In the genomic region with DNA sequence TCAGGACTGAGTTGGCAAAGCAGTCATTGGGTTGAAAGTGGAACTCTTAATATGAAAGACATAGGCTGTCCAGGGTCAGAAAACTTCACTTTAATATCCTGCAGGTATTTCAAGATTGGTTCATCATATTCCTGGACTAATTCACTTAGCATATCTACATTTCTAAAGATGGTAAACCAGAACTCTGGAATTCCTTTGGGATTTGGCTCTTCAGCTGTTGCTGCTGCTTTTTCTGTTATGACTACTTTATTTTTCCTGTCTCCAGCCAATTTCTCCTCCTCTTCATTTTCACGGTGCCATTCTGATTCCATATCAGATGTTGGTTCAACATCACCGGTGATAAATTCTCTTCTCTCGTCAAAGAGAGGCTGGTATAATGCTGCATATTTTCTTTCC, we compare ENCODE assay signal across 38 cellular contexts.
"Had no signal": no experiment of that assay in that cellular context is flagged by ENCODE, and none has a peak within 500 bp of the region (broad histone marks: within the 10 kb centered on the region; RNA-seq: fewer than 3 reads in every experiment).

No MANE protein-coding gene starts in this region.

- H3K4me2 ChIP-seq: PC-9 had no signal

- DNase-seq: activated B cell treated with CpG ODN at 0.5 μM for 24 hours; activated CD4-positive, alpha-beta memory T cell treated with anti-CD3 and anti-CD28 coated beads for 36 hours; activated CD4-positive, alpha-beta T cell treated with anti-CD3 and anti-CD28 coated beads for 4 hours; activated CD4-positive, alpha-beta T cell treated with anti-CD3 and anti-CD28 coated beads, Interleukin-2, amount 50 U/mL, for 1 hour; activated CD4-positive, CD25-positive, alpha-beta regulatory T cell treated with anti-CD3 and anti-CD28 coated beads, Interleukin-2, amount 50 U/mL, for 72 hours; activated CD8-positive, alpha-beta memory T cell treated with anti-CD3 and anti-CD28 coated beads, Interleukin-2, amount 50 U/mL, for 4 hours; activated effector memory CD4-positive, alpha-beta T cell treated with Interleukin-2 at 50 U/mL for 16 hours; activated naive CD4-positive, alpha-beta T cell treated with anti-CD3 and anti-CD28 coated beads, Interleukin-2, amount 10 ng/mL, durations not matched to agents 7 days and 5 days; activated naive CD8-positive, alpha-beta T cell treated with anti-CD3 and anti-CD28 coated beads, Interleukin-2, amount 50 U/mL, for 24 hours; activated T-cell treated with anti-CD3 and anti-CD28 coated beads for 4 hours; activated T-cell treated with anti-CD3 and anti-CD28 coated beads, Interleukin-2, amount 50 U/mL, for 4 hours; anterior cingulate cortex; caudate nucleus; Karpas-422; KBM-7; MG63; NCI-H1048; NCI-H1105 treated with DMSO at 0.1 percent for 48 hours; NCI-H1436; NCI-H1694; NCI-H1930; NCI-H2081 treated with DMSO at 0.1 percent for 48 hours; NCI-H226; NCI-H446 treated with DMSO at 0.1 percent for 48 hours; NCI-H524; NCI-H748 treated with DMSO at 0.1 percent for 48 hours; PC-9; SIG-M5; T-helper 1 cell; T-helper 2 cell; T-helper 9 cell had no signal

- H3K4me3 ChIP-seq: MG63, PC-9 had no signal

- H3K27me3 Mint-ChIP-seq: activated B cell treated with CpG ODN at 0.5 μM for 24 hours; activated CD4-positive, alpha-beta memory T cell treated with anti-CD3 and anti-CD28 coated beads for 36 hours; activated naive CD4-positive, alpha-beta T cell treated with anti-CD3 and anti-CD28 coated beads, Interleukin-2, amount 10 ng/mL, durations not matched to agents 7 days and 5 days; activated naive CD8-positive, alpha-beta T cell; activated naive CD8-positive, alpha-beta T cell treated with anti-CD3 and anti-CD28 coated beads, Interleukin-2, amount 50 U/mL, for 24 hours; brain had no signal

- H2AFZ ChIP-seq: PC-9 had no signal

- H3K9me3 Mint-ChIP-seq: activated B cell treated with CpG ODN at 0.5 μM for 24 hours; activated CD4-positive, alpha-beta memory T cell treated with anti-CD3 and anti-CD28 coated beads for 36 hours; activated T-cell treated with anti-CD3 and anti-CD28 coated beads, Interleukin-2, amount 50 U/mL, for 4 hours had no signal

- H3K4me1 Mint-ChIP-seq: brain had no signal

- H3K9me3 ChIP-seq: MG63 had no signal

- H3K27ac Mint-ChIP-seq: activated B cell treated with CpG ODN at 0.5 μM for 24 hours; activated CD4-positive, alpha-beta memory T cell treated with anti-CD3 and anti-CD28 coated beads for 36 hours; activated naive CD8-positive, alpha-beta T cell; activated naive CD8-positive, alpha-beta T cell treated with anti-CD3 and anti-CD28 coated beads, Interleukin-2, amount 50 U/mL, for 24 hours; activated T-helper 1 cell treated with anti-CD3 and anti-CD28 coated beads, Interleukin-12 subunit alpha, Interleukin-12 subunit beta, Interleukin-2, Interleukin-4 antibody, amounts not matched to agents 30 ng/mL and 10 ng/mL and 1 ng/mL, durations not matched to agents 14 hours and 24 hours and 36 hours; brain had no signal

- ATAC-seq: activated naive CD8-positive, alpha-beta T cell treated with anti-CD3 and anti-CD28 coated beads, Interleukin-2, amount 50 U/mL, for 24 hours; activated T-cell treated with anti-CD3 and anti-CD28 coated beads, Interleukin-2, amount 50 U/mL, for 4 hours; Right ventricle myocardium inferior; SK-N-SH treated with all-trans-retinoic acid at 6 μM for 48 hours had no signal

- H3K4me3 Mint-ChIP-seq: activated B cell treated with CpG ODN at 0.5 μM for 24 hours; activated CD4-positive, alpha-beta memory T cell treated with anti-CD3 and anti-CD28 coated beads for 36 hours; activated naive CD8-positive, alpha-beta T cell; activated naive CD8-positive, alpha-beta T cell treated with anti-CD3 and anti-CD28 coated beads, Interleukin-2, amount 50 U/mL, for 24 hours; activated T-cell treated with anti-CD3 and anti-CD28 coated beads, Interleukin-2, amount 50 U/mL, for 4 hours; activated T-helper 1 cell treated with anti-CD3 and anti-CD28 coated beads, Interleukin-12 subunit alpha, Interleukin-12 subunit beta, Interleukin-2, Interleukin-4 antibody, amounts not matched to agents 30 ng/mL and 10 ng/mL and 1 ng/mL, durations not matched to agents 14 hours and 24 hours and 36 hours; brain had no signal

- H3K27ac ChIP-seq: PC-9, RWPE1, VCaP had no signal

- H3K27me3 ChIP-seq: MG63 had no signal
